ENCODE assay signal across 34 cellular contexts in the genomic region with DNA sequence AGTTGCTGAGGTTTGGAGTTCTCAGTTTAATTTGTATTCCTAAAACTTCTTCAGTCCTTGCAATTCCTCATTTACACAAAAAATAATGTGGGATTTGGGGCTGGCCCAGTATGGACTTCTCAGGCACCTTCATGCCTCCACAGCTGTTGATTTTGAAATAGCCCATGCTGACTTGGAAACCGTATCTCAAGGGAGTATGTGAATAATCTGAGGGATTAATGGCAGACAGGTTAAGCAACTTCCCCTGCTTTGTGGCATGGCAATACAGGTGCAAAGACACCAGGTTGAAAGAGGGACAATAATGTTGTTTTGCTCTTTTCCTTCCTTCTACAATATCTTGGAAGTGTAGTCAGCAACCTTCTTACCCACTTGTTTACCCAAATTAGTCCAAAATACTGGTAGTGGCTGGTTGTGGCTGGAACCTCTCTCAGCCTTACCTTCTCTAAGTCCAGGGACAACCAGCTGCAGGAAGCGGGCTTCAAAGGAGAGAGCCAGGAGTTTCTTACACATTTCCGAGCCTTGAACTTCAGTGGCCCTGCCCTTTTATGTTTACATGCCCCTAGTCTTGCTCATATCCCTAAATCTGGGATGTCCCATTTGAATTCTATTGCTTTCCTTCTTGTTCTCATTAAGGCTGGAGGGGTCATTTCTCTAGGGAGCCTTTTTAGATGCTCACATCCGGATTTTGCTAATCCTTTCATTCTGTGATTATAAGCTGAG. TPM values are rescaled to one million over a fixed set of nuclear protein-coding genes. Genes with fewer than 3 reads are reported as not detected.
"Had no signal": no experiment of that assay in that cellular context is flagged by ENCODE, and none has a peak within 500 bp of the region (broad histone marks: within the 10 kb centered on the region; RNA-seq: fewer than 3 reads in every experiment).

No MANE protein-coding gene starts in this region.

- H3K4me1 Mint-ChIP-seq: activated CD4-positive, alpha-beta T cell treated with anti-CD3 and anti-CD28 coated beads, Interleukin-2, amount 10 ng/mL, durations not matched to agents 24 days and 14 days; central memory CD8-positive, alpha-beta T cell had no signal

- H3K27me3 Mint-ChIP-seq: activated CD4-positive, alpha-beta T cell treated with anti-CD3 and anti-CD28 coated beads, Interleukin-2, amount 10 ng/mL, durations not matched to agents 24 days and 14 days had no signal

- H3K4me3 ChIP-seq: cardiac muscle cell, K562, PC-9, SJCRH30, SK-N-MC had no signal

- H3K4me2 ChIP-seq: PC-9 had no signal

- H3K36me3 ChIP-seq: brain microvascular endothelial cell, cardiac muscle cell, SJCRH30, WERI-Rb-1 had no signal

- H3K27ac ChIP-seq: brain microvascular endothelial cell, cardiac muscle cell, PC-9, SJCRH30, SK-N-MC, WERI-Rb-1 had no signal

- H3K27ac Mint-ChIP-seq: activated CD4-positive, alpha-beta T cell treated with anti-CD3 and anti-CD28 coated beads, Interleukin-2, amount 10 ng/mL, durations not matched to agents 24 days and 14 days; activated CD8-positive, alpha-beta T cell treated with anti-CD3 and anti-CD28 coated beads for 36 hours; activated naive CD4-positive, alpha-beta T cell treated with anti-CD3 and anti-CD28 coated beads for 36 hours; activated naive CD4-positive, alpha-beta T cell treated with anti-CD3 and anti-CD28 coated beads, Interleukin-2, amount 50 U/mL, for 72 hours; activated T-helper 2 cell treated with anti-CD3 and anti-CD28 coated beads, Interferon-gamma antibody, Interleukin-2, Interleukin-4, amounts not matched to agents 10 μg/mL and 5 μg/mL and 100 μg/mL, durations not matched to agents 14 hours and 24 hours and 36 hours had no signal

- H3K9me3 Mint-ChIP-seq: activated CD4-positive, alpha-beta T cell treated with anti-CD3 and anti-CD28 coated beads, Interleukin-2, amount 10 ng/mL, durations not matched to agents 24 days and 14 days; activated naive CD4-positive, alpha-beta T cell treated with anti-CD3 and anti-CD28 coated beads, Interleukin-2, amount 50 U/mL, for 72 hours; activated T-helper 2 cell treated with anti-CD3 and anti-CD28 coated beads, Interferon-gamma antibody, Interleukin-2, Interleukin-4, amounts not matched to agents 10 μg/mL and 5 μg/mL and 100 μg/mL, durations not matched to agents 14 hours and 24 hours and 36 hours; central memory CD8-positive, alpha-beta T cell had no signal

- H3K27me3 ChIP-seq: brain microvascular endothelial cell, cardiac muscle cell, SJCRH30 had no signal

- H3K9me3 ChIP-seq: SJCRH30 had no signal

- ATAC-seq: activated CD8-positive, alpha-beta T cell treated with anti-CD3 and anti-CD28 coated beads for 36 hours; activated naive CD4-positive, alpha-beta T cell treated with anti-CD3 and anti-CD28 coated beads, Interleukin-2, amount 50 U/mL, for 72 hours; K562 had no signal

- H3K36me3 Mint-ChIP-seq: activated naive CD4-positive, alpha-beta T cell treated with anti-CD3 and anti-CD28 coated beads, Interleukin-2, amount 50 U/mL, for 72 hours had no signal

- DNase-seq: activated CD4-positive, alpha-beta T cell treated with anti-CD3 and anti-CD28 coated beads for 1 hour; activated CD4-positive, alpha-beta T cell treated with anti-CD3 and anti-CD28 coated beads, Interleukin-2, amount 10 ng/mL, durations not matched to agents 24 days and 14 days; activated CD4-positive, alpha-beta T cell treated with anti-CD3 and anti-CD28 coated beads, Interleukin-2, amount 50 U/mL, for 4 hours; activated CD4-positive, CD25-positive, alpha-beta regulatory T cell; activated CD8-positive, alpha-beta T cell treated with anti-CD3 and anti-CD28 coated beads for 36 hours; activated gamma-delta T cell treated with Interleukin-2 at 50 U/mL for 16 hours; activated naive CD4-positive, alpha-beta T cell treated with anti-CD3 and anti-CD28 coated beads for 36 hours; activated T-cell treated with anti-CD3 and anti-CD28 coated beads, Interleukin-2, amount 50 U/mL, for 1 hour; amniotic stem cell; aorta; brain microvascular endothelial cell; NCI-H1105; NCI-H1417 treated with DMSO at 0.1 percent for 48 hours; NCI-H1930; NCI-H2081 treated with DMSO at 0.1 percent for 48 hours; NCI-H226; NCI-H446 treated with DMSO at 0.1 percent for 48 hours; NCI-H524; NCI-H69; NK-92 treated with Interleukin-12 subunit alpha and Interleukin-12 subunit beta, amount 100 ng/mL, for 24 hours; SHP77; SJCRH30; T1000; WERI-Rb-1 had no signal

- H3K4me3 Mint-ChIP-seq: activated CD4-positive, alpha-beta T cell treated with anti-CD3 and anti-CD28 coated beads, Interleukin-2, amount 10 ng/mL, durations not matched to agents 24 days and 14 days; activated CD8-positive, alpha-beta T cell treated with anti-CD3 and anti-CD28 coated beads for 36 hours; activated naive CD4-positive, alpha-beta T cell treated with anti-CD3 and anti-CD28 coated beads for 36 hours; central memory CD8-positive, alpha-beta T cell had no signal

- H2AFZ ChIP-seq: PC-9 had no signal

RNA-seq across cellular contexts. Expression of gene ADGRF1, which starts 44.1 kb away (rescaled TPM):
- total RNA-seq: activated CD4-positive, alpha-beta T cell treated with anti-CD3 and anti-CD28 coated beads, Interleukin-2, amount 10 ng/mL, durations not matched to agents 24 days and 14 days; activated CD8-positive, alpha-beta memory T cell treated with anti-CD3 and anti-CD28 coated beads for 36 hours; activated CD8-positive, alpha-beta T cell treated with anti-CD3 and anti-CD28 coated beads for 36 hours; activated naive CD4-positive, alpha-beta T cell treated with anti-CD3 and anti-CD28 coated beads for 36 hours; activated naive CD4-positive, alpha-beta T cell treated with anti-CD3 and anti-CD28 coated beads, Interleukin-2, amount 50 U/mL, for 72 hours; activated T-helper 2 cell treated with anti-CD3 and anti-CD28 coated beads, Interferon-gamma antibody, Interleukin-2, Interleukin-4, amounts not matched to agents 10 μg/mL and 5 μg/mL and 100 μg/mL, durations not matched to agents 14 hours and 24 hours and 36 hours; aorta; cardiac muscle cell; K562; SJCRH30; T-helper 1 cell treated with Interleukin-12 subunit alpha and Interleukin-12 subunit beta and Interleukin-4 antibody, amounts not matched to agents 30 ng/mL and 1 ng/mL, for 36 hours; T-helper 2 cell treated with Interferon-gamma antibody and Interleukin-4, amounts not matched to agents 100 ng/mL and 5 ng/mL, for 36 hours had no signal
